In the genomic region with DNA sequence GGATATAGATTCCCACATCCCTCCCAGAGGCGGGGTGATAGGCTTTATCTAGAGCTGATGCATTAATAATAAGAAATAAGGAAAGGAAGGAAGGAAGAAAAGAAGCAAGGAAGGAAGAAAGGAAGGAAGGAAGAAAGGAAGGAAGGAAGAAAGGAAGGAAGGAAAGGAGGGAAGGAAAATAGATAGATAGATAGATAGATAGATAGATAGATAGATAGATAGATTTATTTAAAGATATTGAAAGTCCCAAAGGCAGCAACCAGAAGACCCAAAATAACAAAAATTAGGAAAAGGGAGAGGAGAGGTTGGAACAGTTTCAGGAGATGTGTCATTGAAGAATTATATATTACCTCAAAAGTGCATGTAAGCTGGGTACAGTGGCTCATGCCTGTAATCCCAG, we compare ENCODE assay signal across 10 cellular contexts. TPM values are rescaled to one million over a fixed set of nuclear protein-coding genes. Genes with fewer than 3 reads are reported as not detected.
"Had no signal": no experiment of that assay in that cellular context is flagged by ENCODE, and none has a peak within 500 bp of the region (broad histone marks: within the 10 kb centered on the region; RNA-seq: fewer than 3 reads in every experiment).

No MANE protein-coding gene starts in this region.

- H3K4me2 ChIP-seq: KMS-11 had no signal

- FAIRE-seq: HTR-8/SVneo had no signal

- H3K36me3 ChIP-seq: HAP-1 had no signal

- H3K9me3 ChIP-seq: HAP-1 had no signal

- H2AFZ ChIP-seq: GM23248 had no signal

- ATAC-seq: HCT116 had no signal

- H3K4me1 ChIP-seq: HAP-1 had no signal

- H3K4me3 ChIP-seq: GM23248, HAP-1 had no signal

- H3K9ac ChIP-seq: GM23248, KMS-11 had no signal

- H3K27ac ChIP-seq: GM23248, KMS-11 had no signal

- DNase-seq: GM23248, GOT3, H7, IMR-90, KBM-7 had no signal

RNA-seq across cellular contexts. Expression of a gene that starts 12.2 kb away (rescaled TPM):
- total RNA-seq: GM23248, H4, H7, IMR-90 had no signal
- polyA plus RNA-seq: GM23248, IMR-90 had no signal

RNA-seq across cellular contexts. Expression of a gene that starts 47.7 kb away (rescaled TPM):
- total RNA-seq: H7 had no signal
